1 cellular context compared by ENCODE assay signal in the genomic region with DNA sequence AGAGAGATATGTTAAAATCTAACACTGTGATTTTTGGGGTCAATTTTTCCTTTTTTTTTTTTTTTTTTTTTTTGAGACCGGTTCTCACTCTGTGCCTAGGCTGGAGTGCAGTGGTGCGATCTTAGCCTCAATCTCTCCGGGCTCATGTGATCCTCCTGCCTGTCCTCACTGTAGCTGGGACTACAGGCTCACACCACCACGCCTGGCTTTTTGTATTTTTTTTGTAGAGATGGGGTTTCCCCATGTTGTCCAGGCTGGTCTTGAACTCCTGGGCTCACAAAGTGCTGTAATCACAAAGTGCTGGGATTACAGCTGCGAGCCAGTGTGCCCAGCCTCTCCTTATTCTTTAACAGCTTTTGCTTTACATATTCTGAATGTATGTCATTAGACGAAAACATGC.
TF ChIP-seq lines count a peak whose summit lies in the region.

No MANE protein-coding gene starts in this region.

TF ChIP-seq in liver, 16 proteins besides CTCF, POLR2A, EP300 and RAD21:
- no peak for TF ChIP-seq HNF4A (conservative IDR thresholded peaks at IDR 0.05)
- TF ChIP-seq, protein P1, sequence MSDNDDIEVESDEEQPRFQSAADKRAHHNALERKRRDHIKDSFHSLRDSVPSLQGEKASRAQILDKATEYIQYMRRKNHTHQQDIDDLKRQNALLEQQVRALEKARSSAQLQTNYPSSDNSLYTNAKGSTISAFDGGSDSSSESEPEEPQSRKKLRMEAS (IDR thresholded peaks at IDR 0.05) = no peak
- TF ChIP-seq, protein P2, sequence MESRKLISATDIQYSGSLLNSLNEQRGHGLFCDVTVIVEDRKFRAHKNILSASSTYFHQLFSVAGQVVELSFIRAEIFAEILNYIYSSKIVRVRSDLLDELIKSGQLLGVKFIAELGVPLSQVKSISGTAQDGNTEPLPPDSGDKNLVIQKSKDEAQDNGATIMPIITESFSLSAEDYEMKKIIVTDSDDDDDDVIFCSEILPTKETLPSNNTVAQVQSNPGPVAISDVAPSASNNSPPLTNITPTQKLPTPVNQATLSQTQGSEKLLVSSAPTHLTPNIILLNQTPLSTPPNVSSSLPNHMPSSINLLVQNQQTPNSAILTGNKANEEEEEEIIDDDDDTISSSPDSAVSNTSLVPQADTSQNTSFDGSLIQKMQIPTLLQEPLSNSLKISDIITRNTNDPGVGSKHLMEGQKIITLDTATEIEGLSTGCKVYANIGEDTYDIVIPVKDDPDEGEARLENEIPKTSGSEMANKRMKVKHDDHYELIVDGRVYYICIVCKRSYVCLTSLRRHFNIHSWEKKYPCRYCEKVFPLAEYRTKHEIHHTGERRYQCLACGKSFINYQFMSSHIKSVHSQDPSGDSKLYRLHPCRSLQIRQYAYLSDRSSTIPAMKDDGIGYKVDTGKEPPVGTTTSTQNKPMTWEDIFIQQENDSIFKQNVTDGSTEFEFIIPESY (IDR thresholded peaks at IDR 0.05) = no peak
- no peak for TF ChIP-seq FOXA1 (IDR thresholded peaks at IDR 0.05)
- no peak for TF ChIP-seq RXRA (IDR thresholded peaks at IDR 0.05)
- TF ChIP-seq GABPA (IDR thresholded peaks at IDR 0.05 in 1 of 2, conservative IDR thresholded peaks at IDR 0.05 in 1 of 2) = no peak
- TF ChIP-seq, protein P3, sequence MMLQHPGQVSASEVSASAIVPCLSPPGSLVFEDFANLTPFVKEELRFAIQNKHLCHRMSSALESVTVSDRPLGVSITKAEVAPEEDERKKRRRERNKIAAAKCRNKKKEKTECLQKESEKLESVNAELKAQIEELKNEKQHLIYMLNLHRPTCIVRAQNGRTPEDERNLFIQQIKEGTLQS (IDR thresholded peaks at IDR 0.05) = no peak
